ENCODE assay signal across 16 cellular contexts in the genomic region with DNA sequence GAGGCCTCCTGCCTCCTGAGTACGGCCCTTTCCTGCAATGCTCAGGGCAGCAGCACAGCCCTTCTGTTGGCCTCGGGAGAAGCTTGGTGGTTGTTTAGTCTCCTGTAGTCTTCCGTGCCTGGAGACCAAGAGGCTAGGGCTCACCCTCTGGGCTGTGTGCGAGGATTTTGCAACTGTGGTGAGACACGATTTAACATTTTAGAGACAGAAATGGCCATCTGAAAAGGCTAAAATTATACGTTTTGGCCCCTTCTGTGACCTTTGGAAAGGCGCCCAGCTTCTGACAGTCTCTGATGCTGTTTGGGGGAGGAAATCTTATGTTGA. TPM values are rescaled to one million over a fixed set of nuclear protein-coding genes. Genes with fewer than 3 reads are reported as not detected.
DNase-seq lines count a peak whose midpoint lies in the region; ATAC-seq, FAIRE-seq and TF ChIP-seq lines count a peak whose summit lies in the region.
"Had no signal": no experiment of that assay in that cellular context is flagged by ENCODE, and none has a peak within 500 bp of the region (broad histone marks: within the 10 kb centered on the region; RNA-seq: fewer than 3 reads in every experiment).

No MANE protein-coding gene starts in this region.

- TF ChIP-seq RAD21 in HepG2 (CRISPR knock-in tag; IDR thresholded peaks at IDR 0.05): no peak

- H4K20me1 ChIP-seq in fibroblast of lung (ENCODE audit: control insufficient read depth, extremely low read depth, insufficient read depth, low read length) (no peaks in the 10 kb centered on the region), HepG2 (ENCODE audit: insufficient read depth, low read length) (no peaks in the 10 kb centered on the region)

- H3K9me3 ChIP-seq in fibroblast of lung (ENCODE audit: control insufficient read depth, insufficient read depth, low read depth, low read length) (no peaks in the 10 kb centered on the region), HepG2 (ENCODE audit: low read length) (no peaks in the 10 kb centered on the region), tibial artery (no peaks in the 10 kb centered on the region)

- CTCF ChIA-PET in HepG2 (lab: Yijun Ruan, JAX; ENCODE audit: low intra/inter-chr PET ratio, low total read pairs): no interaction called here

- H2AFZ ChIP-seq in fibroblast of lung (ENCODE audit: low read length) (no peak overlapping the region), HepG2 (ENCODE audit: low read length) (no peak overlapping the region)

- H3K4me2 ChIP-seq in fibroblast of lung (ENCODE audit: extremely low read depth, insufficient read depth, low read length): peak overlapping the region; percentile 30
- 0 out of 2 replicates have a peak overlapping the region, but pooled peaks have one; percentile 6 for H3K4me2 ChIP-seq in HepG2 (ENCODE audit: low read depth, low read length)

- in situ Hi-C loops in HepG2 (cut with HindIII; ENCODE audit: extremely low pct_ligation_motif_present, low pct_unique_long_range_greater_than_20kb): no loop called here

- FAIRE-seq in HepG2 (lab: Jason Lieb, UNC): no peak

- TF ChIP-seq CTCF in fibroblast of lung (conservative IDR thresholded peaks at IDR 0.05 in 1 of 2, IDR thresholded peaks at IDR 0.05 in 1 of 2; ENCODE audit: low read depth in 1 of 2, low read length in 2 of 2): no peak
- TF ChIP-seq CTCF in HepG2 (CRISPR knock-in tag; IDR thresholded peaks at IDR 0.05): no peak
- TF ChIP-seq CTCF in tibial artery (IDR thresholded peaks at IDR 0.05): no peak

- no peaks in the 10 kb centered on the region for H3K79me2 ChIP-seq in fibroblast of lung (ENCODE audit: control insufficient read depth, insufficient read depth, low read length)
- no peaks in the 10 kb centered on the region for H3K79me2 ChIP-seq in HepG2 (ENCODE audit: insufficient read depth, low read length)

- 15% methylated on average over 6 of the region's 7 CpGs for WGBS in HepG2 (ENCODE audit: low lambda C conversion rate)

- TF ChIP-seq EP300 in HepG2 (IDR thresholded peaks at IDR 0.05; ENCODE audit: low read depth in 2 of 2, low read length in 2 of 2) (no peak), HepG2 (CRISPR knock-in tag; IDR thresholded peaks at IDR 0.05; ENCODE audit: borderline replicate concordance) (no peak)

- ATAC-seq in SK-N-SH treated with all-trans-retinoic acid at 6 μM for 48 hours (peak; percentile 22), HepG2 (no peak; the same call in 2 of the 3 replicates), HG02973 (IDR thresholded peaks at IDR 0.05; ENCODE audit: unreplicated experiment) (no peak)
- ATAC-seq: activated CD8-positive, alpha-beta T cell treated with anti-CD3 and anti-CD28 coated beads, Interleukin-2, amount 10 ng/mL, durations not matched to agents 7 days and 5 days; PC-3 had no signal

- H3K9ac ChIP-seq in fibroblast of lung (ENCODE audit: insufficient read depth, low read length) (peak overlapping the region; percentile 24), HepG2 (ENCODE audit: insufficient read depth, low read depth, low read length) (no peak overlapping the region)

- DNase-seq in fibroblast of lung (ENCODE audit: low read depth in 2 of 2) (peak in 1 of 2 donors; percentile 98), HepG2 (ENCODE audit: low spot score) (no peak), tibial artery (peak; percentile 39 to 89), dedifferentiated amniotic fluid mesenchymal stem cell (ENCODE audit: extremely low spot score) (no peak), NCI-H1048 (lab: John Stamatoyannopoulos, UW) (no peak), NCI-H1436 (lab: John Stamatoyannopoulos, UW) (no peak)
- DNase-seq: activated CD8-positive, alpha-beta T cell treated with anti-CD3 and anti-CD28 coated beads, Interleukin-2, amount 10 ng/mL, durations not matched to agents 7 days and 5 days; DMS79; NCI-H2029; nephron progenitor cell; PC-3; stimulated activated CD4-positive, alpha-beta T cell treated with anti-CD3 and anti-CD28 coated beads, Interleukin-2, amount 100 ng/mL, for 48 hours; SW 1271 had no signal

- no TSS peak for BruUV-seq in HepG2 (replicated peaks; lab: Mats Ljungman, UMichigan)

- H3K4me1 ChIP-seq in fibroblast of lung (ENCODE audit: control insufficient read depth, extremely low read depth, insufficient read depth, low read length) (peaks cover 32% of the 10 kb centered on the region), HepG2 (ENCODE audit: insufficient read depth, low read length) (peaks cover 13% of the 10 kb centered on the region), tibial artery (peaks cover 9 to 76% (median 46%) of the 10 kb centered on the region in 4 donors)

- H3K27me3 ChIP-seq in fibroblast of lung (ENCODE audit: control insufficient read depth, insufficient read depth, low read length) (no peaks in the 10 kb centered on the region), HepG2 (ENCODE audit: control insufficient read depth in 1 of 2, insufficient read depth in 2 of 2, low read length in 2 of 2) (peaks cover 4 to 30% of the 10 kb centered on the region in 2 experiments; a peak in 4 of 5 replicates), tibial artery (no peaks in the 10 kb centered on the region)

- POLR2A ChIA-PET in HepG2 (lab: Yijun Ruan, JAX): no interaction called here

- intact Hi-C loops in HepG2 (cut with micrococcal nuclease; ENCODE audit: unreplicated experiment): no loop called here
- intact Hi-C loops in tibial artery (cut with DNase I; ENCODE audit: low total_unique reads): loop anchor here (5.0 kb wide), 1 partner anchor 34 kb away; a partner anchor contains a TSS

- TF ChIP-seq POLR2A in HepG2 (IDR thresholded peaks at IDR 0.05; ENCODE audit: insufficient read depth in 1 of 2, low read depth in 2 of 2, low read length in 2 of 2): no peak

- H3K27ac ChIP-seq in fibroblast of lung (ENCODE audit: insufficient read depth, low read length): peak overlapping the region; percentile 44
- H3K27ac ChIP-seq in HepG2 (ENCODE audit: extremely low read length, insufficient read depth, low read length): no peak overlapping the region
- peak overlapping the region; percentile 84 to 89 for H3K27ac ChIP-seq in tibial artery

- no peak overlapping the region for H3K4me3 ChIP-seq in fibroblast of lung (replicated peaks in 1 of 4; ENCODE audit: control extremely low read depth in 1 of 4, insufficient read depth in 1 of 4, low read depth in 3 of 4, low read length in 4 of 4)
- H3K4me3 ChIP-seq in HepG2 (replicated peaks in 1 of 3; ENCODE audit: insufficient read depth in 1 of 3, low read depth in 2 of 3, low read length in 3 of 3): no peak overlapping the region; a peak in 1 of 6 replicates
- peak overlapping the region; percentile 14 to 39 for H3K4me3 ChIP-seq in tibial artery

- no peaks in the 10 kb centered on the region for H3K36me3 ChIP-seq in fibroblast of lung (ENCODE audit: control insufficient read depth, insufficient read depth, low read length)
- no peaks in the 10 kb centered on the region for H3K36me3 ChIP-seq in HepG2 (replicated peaks in 1 of 2; ENCODE audit: control insufficient read depth in 1 of 2, insufficient read depth in 2 of 2, low read length in 2 of 2)
- no peaks in the 10 kb centered on the region for H3K36me3 ChIP-seq in tibial artery

RNA-seq across cellular contexts. Expression of a gene that starts 33.1 kb away (rescaled TPM):
- total RNA-seq in fibroblast of lung (24.1 and 27.4 TPM in 2 replicates), HepG2 (2016; rRNA removed; fragmentation: Illumina TruSeq; extraction: Trizol) (not detected in 2 replicates)
- polyA plus RNA-seq in fibroblast of lung (5.9 and 19.0 TPM in 2 replicates), HepG2 (2011; rRNA removed) (not detected in 2 replicates)
- polyA plus RNA-seq in fibroblast of lung (2012): 9.4 and 31.1 TPM in 2 replicates
- polyA minus RNA-seq in fibroblast of lung (ENCODE audit: low replicate concordance): 4.9 and 6.9 TPM in 2 replicates
- not detected in 2 replicates for total RNA-seq in HepG2 (2016; cell fraction: cytosol; rRNA removed; fragmentation: Illumina TruSeq; extraction: Trizol; ENCODE audit: low read depth)
- total RNA-seq in HepG2 (2016; cell fraction: insoluble cytoplasmic fraction; rRNA removed; fragmentation: Illumina TruSeq; extraction: Trizol): not detected in 2 replicates
- not detected in 2 replicates for total RNA-seq in HepG2 (2016; cell fraction: membrane; rRNA removed; fragmentation: Illumina TruSeq; extraction: Trizol)
- not detected in 2 replicates for total RNA-seq in HepG2 (2016; cell fraction: nucleus; rRNA removed; fragmentation: Illumina TruSeq; extraction: Trizol)
- polyA plus RNA-seq in HepG2 (2011; cell fraction: cytosol; rRNA removed): 0.01 TPM in 1 of 2 replicates, not detected in the other
- not detected in 2 replicates for polyA plus RNA-seq in HepG2 (2011; cell fraction: nucleus; rRNA removed)
- not detected in 2 replicates for polyA plus RNA-seq in HepG2 (2012)
- polyA plus RNA-seq in HepG2 (2016; cell fraction: cytosol; fragmentation: Illumina TruSeq; extraction: Trizol; ENCODE audit: low read depth): not detected in 2 replicates
- not detected in 2 replicates for polyA plus RNA-seq in HepG2 (2016; cell fraction: insoluble cytoplasmic fraction; fragmentation: Illumina TruSeq; extraction: Trizol; ENCODE audit: low read depth)
- not detected in 2 replicates for polyA plus RNA-seq in HepG2 (2016; cell fraction: membrane; fragmentation: Illumina TruSeq; extraction: Trizol; ENCODE audit: low read depth)
- polyA plus RNA-seq in HepG2 (2016; cell fraction: nucleus; fragmentation: Illumina TruSeq; extraction: Trizol; ENCODE audit: insufficient read depth, low read depth): not detected in 2 replicates
- polyA minus RNA-seq in HepG2 (2011; rRNA and poly(A)+ RNA removed; ENCODE audit: low replicate concordance): 1.1 TPM in 1 of 2 replicates, not detected in the other
- polyA minus RNA-seq in HepG2 (2011; cell fraction: cytosol; rRNA and poly(A)+ RNA removed): not detected in 2 replicates
- not detected in 2 replicates for polyA minus RNA-seq in HepG2 (2011; cell fraction: nucleus; rRNA and poly(A)+ RNA removed)
- total RNA-seq: activated CD8-positive, alpha-beta T cell treated with anti-CD3 and anti-CD28 coated beads, Interleukin-2, amount 10 ng/mL, durations not matched to agents 7 days and 5 days; activated T-helper 1 cell treated with anti-CD3 and anti-CD28 coated beads, Interleukin-12 subunit alpha, Interleukin-12 subunit beta, Interleukin-2, Interleukin-4 antibody, amounts not matched to agents 30 ng/mL and 10 ng/mL and 1 ng/mL, durations not matched to agents 14 hours and 24 hours and 36 hours had no signal

RNA-seq across cellular contexts. Expression of a gene that starts 44.9 kb away (rescaled TPM):
- total RNA-seq in fibroblast of lung (0.26 and 0.50 TPM in 2 replicates), HepG2 (2016; rRNA removed; fragmentation: Illumina TruSeq; extraction: Trizol) (not detected in 2 replicates)
- polyA plus RNA-seq in fibroblast of lung (1.1 and 1.5 TPM in 2 replicates), HepG2 (2011; rRNA removed) (0.05 TPM in 1 of 2 replicates, not detected in the other)
- 4.5 and 7.2 TPM in 2 replicates for polyA plus RNA-seq in fibroblast of lung (2012)
- polyA minus RNA-seq in fibroblast of lung (ENCODE audit: low replicate concordance): 1.6 and 1.9 TPM in 2 replicates
- not detected in 2 replicates for total RNA-seq in HepG2 (2016; cell fraction: cytosol; rRNA removed; fragmentation: Illumina TruSeq; extraction: Trizol; ENCODE audit: low read depth)
- total RNA-seq in HepG2 (2016; cell fraction: insoluble cytoplasmic fraction; rRNA removed; fragmentation: Illumina TruSeq; extraction: Trizol): not detected in 2 replicates
- not detected in 2 replicates for total RNA-seq in HepG2 (2016; cell fraction: membrane; rRNA removed; fragmentation: Illumina TruSeq; extraction: Trizol)
- total RNA-seq in HepG2 (2016; cell fraction: nucleus; rRNA removed; fragmentation: Illumina TruSeq; extraction: Trizol): not detected in 2 replicates
- polyA plus RNA-seq in HepG2 (2011; cell fraction: cytosol; rRNA removed): not detected in 2 replicates
- 0.26 and 0.31 TPM in 2 replicates for polyA plus RNA-seq in HepG2 (2011; cell fraction: nucleus; rRNA removed)
- 0.08 TPM in 1 of 2 replicates, not detected in the other for polyA plus RNA-seq in HepG2 (2012)
- polyA plus RNA-seq in HepG2 (2016; cell fraction: cytosol; fragmentation: Illumina TruSeq; extraction: Trizol; ENCODE audit: low read depth): not detected in 2 replicates
- polyA plus RNA-seq in HepG2 (2016; cell fraction: insoluble cytoplasmic fraction; fragmentation: Illumina TruSeq; extraction: Trizol; ENCODE audit: low read depth): not detected in 2 replicates
- polyA plus RNA-seq in HepG2 (2016; cell fraction: membrane; fragmentation: Illumina TruSeq; extraction: Trizol; ENCODE audit: low read depth): not detected in 2 replicates
- polyA plus RNA-seq in HepG2 (2016; cell fraction: nucleus; fragmentation: Illumina TruSeq; extraction: Trizol; ENCODE audit: insufficient read depth, low read depth): not detected in 2 replicates
- polyA minus RNA-seq in HepG2 (2011; rRNA and poly(A)+ RNA removed; ENCODE audit: low replicate concordance): 0.82 TPM in 1 of 2 replicates, not detected in the other
- not detected in 2 replicates for polyA minus RNA-seq in HepG2 (2011; cell fraction: cytosol; rRNA and poly(A)+ RNA removed)
- 0.13 TPM in 1 of 2 replicates, not detected in the other for polyA minus RNA-seq in HepG2 (2011; cell fraction: nucleus; rRNA and poly(A)+ RNA removed)
- total RNA-seq: activated CD8-positive, alpha-beta T cell treated with anti-CD3 and anti-CD28 coated beads, Interleukin-2, amount 10 ng/mL, durations not matched to agents 7 days and 5 days; activated T-helper 1 cell treated with anti-CD3 and anti-CD28 coated beads, Interleukin-12 subunit alpha, Interleukin-12 subunit beta, Interleukin-2, Interleukin-4 antibody, amounts not matched to agents 30 ng/mL and 10 ng/mL and 1 ng/mL, durations not matched to agents 14 hours and 24 hours and 36 hours; PC-3 had no signal

RNA-seq across cellular contexts. Expression of a gene that starts 56.4 kb away (rescaled TPM):
- total RNA-seq in fibroblast of lung (13.6 and 19.3 TPM in 2 replicates), HepG2 (2016; rRNA removed; fragmentation: Illumina TruSeq; extraction: Trizol) (8.9 and 16.3 TPM in 2 replicates)
- polyA plus RNA-seq in fibroblast of lung (11.4 and 13.1 TPM in 2 replicates), HepG2 (2011; rRNA removed) (14.2 and 15.8 TPM in 2 replicates)
- polyA plus RNA-seq in fibroblast of lung (2012): 9.3 and 9.7 TPM in 2 replicates
- polyA minus RNA-seq in fibroblast of lung (ENCODE audit: low replicate concordance): 5.9 and 16.3 TPM in 2 replicates
- total RNA-seq in HepG2 (2016; cell fraction: cytosol; rRNA removed; fragmentation: Illumina TruSeq; extraction: Trizol; ENCODE audit: low read depth): 3.0 and 3.2 TPM in 2 replicates
- total RNA-seq in HepG2 (2016; cell fraction: insoluble cytoplasmic fraction; rRNA removed; fragmentation: Illumina TruSeq; extraction: Trizol): 9.5 and 14.5 TPM in 2 replicates
- 6.0 and 6.1 TPM in 2 replicates for total RNA-seq in HepG2 (2016; cell fraction: membrane; rRNA removed; fragmentation: Illumina TruSeq; extraction: Trizol)
- 21.7 and 25.7 TPM in 2 replicates for total RNA-seq in HepG2 (2016; cell fraction: nucleus; rRNA removed; fragmentation: Illumina TruSeq; extraction: Trizol)
- polyA plus RNA-seq in HepG2 (2011; cell fraction: cytosol; rRNA removed): 5.8 and 6.4 TPM in 2 replicates
- polyA plus RNA-seq in HepG2 (2011; cell fraction: nucleus; rRNA removed): 85.9 and 86.6 TPM in 2 replicates
- polyA plus RNA-seq in HepG2 (2012): 8.3 and 11.3 TPM in 2 replicates
- polyA plus RNA-seq in HepG2 (2016; cell fraction: cytosol; fragmentation: Illumina TruSeq; extraction: Trizol; ENCODE audit: low read depth): 1.9 and 2.3 TPM in 2 replicates
- polyA plus RNA-seq in HepG2 (2016; cell fraction: insoluble cytoplasmic fraction; fragmentation: Illumina TruSeq; extraction: Trizol; ENCODE audit: low read depth): 9.8 and 13.1 TPM in 2 replicates
- polyA plus RNA-seq in HepG2 (2016; cell fraction: membrane; fragmentation: Illumina TruSeq; extraction: Trizol; ENCODE audit: low read depth): 4.8 and 5.1 TPM in 2 replicates
- polyA plus RNA-seq in HepG2 (2016; cell fraction: nucleus; fragmentation: Illumina TruSeq; extraction: Trizol; ENCODE audit: insufficient read depth, low read depth): 28.2 and 29.9 TPM in 2 replicates
- 27.7 and 27.8 TPM in 2 replicates for polyA minus RNA-seq in HepG2 (2011; rRNA and poly(A)+ RNA removed; ENCODE audit: low replicate concordance)
- polyA minus RNA-seq in HepG2 (2011; cell fraction: cytosol; rRNA and poly(A)+ RNA removed): 5.9 and 9.4 TPM in 2 replicates
- polyA minus RNA-seq in HepG2 (2011; cell fraction: nucleus; rRNA and poly(A)+ RNA removed): 76.5 and 82.9 TPM in 2 replicates

Comparison
In these comparisons a context has a peak if more than half of its experiments do, and no peak if none do; other contexts are left out.
1. DNase-seq: peak in tibial artery (2 of 2); none in HepG2 (single experiment), dedifferentiated amniotic fluid mesenchymal stem cell (single experiment), NCI-H1048 (single experiment) and NCI-H1436 (single experiment).
2. H3K4me3 ChIP-seq: peak in tibial artery (2 of 2); none in fibroblast of lung (0 of 4) and HepG2 (0 of 3).
3. RNA of a gene that starts 33.1 kb away (total RNA-seq): 24.1 to 27.4 TPM in fibroblast of lung; not detected in HepG2; every median in the first group is over 10 times any median in the second.